ENCODE assay signal across 20 cellular contexts in genomic region chr5:79628811-79629210, GRCh38.
"Had no signal": no experiment of that assay in that cellular context is flagged by ENCODE, and none has a peak within 500 bp of the region (broad histone marks: within the 10 kb centered on the region; RNA-seq: fewer than 3 reads in every experiment).

No MANE protein-coding gene starts in this region.

- H3K27ac Mint-ChIP-seq: activated CD4-positive, alpha-beta memory T cell treated with anti-CD3 and anti-CD28 coated beads for 36 hours; stimulated activated memory B cell treated with anti-CD40 and anti-IgM and Interleukin-4, amounts not matched to agents 10 μg/mL and 1 μg/mL and 100 μg/mL, for 72 hours had no signal

- H3K27me3 ChIP-seq: esophagus squamous epithelium, hepatocyte, ovary, upper lobe of left lung had no signal

- ATAC-seq: activated CD4-positive, alpha-beta T cell treated with anti-CD3 and anti-CD28 coated beads for 36 hours; left lobe of liver; sciatic nerve; stimulated activated memory B cell treated with anti-CD40 and anti-IgM and Interleukin-4, amounts not matched to agents 10 μg/mL and 1 μg/mL and 100 μg/mL, for 72 hours; WTC11 had no signal

- H3K9me3 ChIP-seq: esophagus squamous epithelium, ovary, thoracic aorta, upper lobe of left lung had no signal

- H3K4me3 Mint-ChIP-seq: activated CD4-positive, alpha-beta memory T cell treated with anti-CD3 and anti-CD28 coated beads for 36 hours; activated CD4-positive, alpha-beta T cell treated with anti-CD3 and anti-CD28 coated beads for 36 hours; activated naive CD4-positive, alpha-beta T cell treated with anti-CD3 and anti-CD28 coated beads, Interleukin-2, amount 50 U/mL, for 24 hours; dendritic cell treated with granulocyte-macrophage colony-stimulating factor and Interleukin-4, amounts not matched to agents 40 ng/mL and 50 ng/mL, for 4 days; naive B cell; stimulated activated memory B cell treated with anti-CD40 and anti-IgM and Interleukin-4, amounts not matched to agents 10 μg/mL and 1 μg/mL and 100 μg/mL, for 72 hours; WTC11 had no signal

- DNase-seq: activated CD4-positive, alpha-beta memory T cell treated with anti-CD3 and anti-CD28 coated beads for 36 hours; activated CD4-positive, alpha-beta T cell treated with anti-CD3 and anti-CD28 coated beads for 36 hours; activated gamma-delta T cell; activated T-cell treated with anti-CD3 and anti-CD28 coated beads, Interleukin-2, amount 50 U/mL, for 1 hour; effector CD8-positive, alpha-beta T cell; esophagus squamous epithelium; kidney; mammary epithelial cell; naive B cell; ovary; stimulated activated CD4-positive, alpha-beta T cell treated with anti-CD3 and anti-CD28 coated beads, Interleukin-4, amount 100 ng/mL, for 24 hours; upper lobe of left lung had no signal

- H3K27ac ChIP-seq: esophagus squamous epithelium, hepatocyte, ovary, thoracic aorta, upper lobe of left lung had no signal

- H3K9me3 Mint-ChIP-seq: activated CD4-positive, alpha-beta memory T cell treated with anti-CD3 and anti-CD28 coated beads for 36 hours; activated naive CD4-positive, alpha-beta T cell treated with anti-CD3 and anti-CD28 coated beads, Interleukin-2, amount 50 U/mL, for 24 hours; dendritic cell treated with granulocyte-macrophage colony-stimulating factor and Interleukin-4, amounts not matched to agents 40 ng/mL and 50 ng/mL, for 4 days; stimulated activated memory B cell treated with anti-CD40 and anti-IgM and Interleukin-4, amounts not matched to agents 10 μg/mL and 1 μg/mL and 100 μg/mL, for 72 hours had no signal

- H3K4me1 Mint-ChIP-seq: WTC11 had no signal

- H3K27me3 Mint-ChIP-seq: activated CD4-positive, alpha-beta memory T cell treated with anti-CD3 and anti-CD28 coated beads for 36 hours; activated CD4-positive, alpha-beta T cell treated with anti-CD3 and anti-CD28 coated beads for 36 hours; activated naive CD4-positive, alpha-beta T cell treated with anti-CD3 and anti-CD28 coated beads, Interleukin-2, amount 50 U/mL, for 24 hours; dendritic cell treated with granulocyte-macrophage colony-stimulating factor and Interleukin-4, amounts not matched to agents 40 ng/mL and 50 ng/mL, for 4 days; naive B cell; stimulated activated memory B cell treated with anti-CD40 and anti-IgM and Interleukin-4, amounts not matched to agents 10 μg/mL and 1 μg/mL and 100 μg/mL, for 72 hours had no signal

- H3K36me3 ChIP-seq: ovary had no signal

- H3K4me3 ChIP-seq: esophagus squamous epithelium, hepatocyte, ovary, thoracic aorta, upper lobe of left lung had no signal
